1 cellular context compared by ENCODE assay signal in genomic region chr20:40682104-40683045, GRCh38.
A peak's percentile ranks its signal among the peaks of the same experiment; 100 is the strongest.
TF ChIP-seq lines count a peak whose summit lies in the region.

No MANE protein-coding gene starts in this region.

TF ChIP-seq in HepG2, 621 proteins besides CTCF, POLR2A, EP300 and RAD21 (continued from another document and continues in another):
- TF ChIP-seq FOXO4 (CRISPR knock-in tag; conservative IDR thresholded peaks at IDR 0.05) = no peak
- no peak for TF ChIP-seq AGO2 (optimal IDR thresholded peaks at IDR 0.05; ENCODE audit: low read depth, low read length)
- peak; percentile 79; the same call in 1 of the 2 replicates for TF ChIP-seq ZKSCAN8 (CRISPR knock-in tag; IDR thresholded peaks at IDR 0.05; ENCODE audit: borderline replicate concordance)
- no peak; the same call in 1 of the 2 replicates for TF ChIP-seq ZNF737 (CRISPR knock-in tag; IDR thresholded peaks at IDR 0.05; ENCODE audit: borderline replicate concordance)
- no peak; the same call in 1 of the 2 replicates for TF ChIP-seq ZNF570 (CRISPR knock-in tag; IDR thresholded peaks at IDR 0.05; ENCODE audit: borderline replicate concordance)
- TF ChIP-seq ZFP62 (CRISPR knock-in tag; IDR thresholded peaks at IDR 0.05) = no peak
- TF ChIP-seq ZBTB39 (CRISPR knock-in tag; IDR thresholded peaks at IDR 0.05) = no peak
- no peak for TF ChIP-seq ZNF329 (CRISPR knock-in tag; IDR thresholded peaks at IDR 0.05; ENCODE audit: low read depth)
- TF ChIP-seq BCL6 (CRISPR knock-in tag; IDR thresholded peaks at IDR 0.05) = peak; percentile 53; the same call in 1 of the 2 replicates
- no peak for TF ChIP-seq ZSCAN5A (CRISPR knock-in tag; IDR thresholded peaks at IDR 0.05; ENCODE audit: borderline replicate concordance)
- no peak for TF ChIP-seq CREB1 (IDR thresholded peaks at IDR 0.05)
- TF ChIP-seq CREB1 (CRISPR knock-in tag; IDR thresholded peaks at IDR 0.05) = no peak
- TF ChIP-seq KLF15 (CRISPR knock-in tag; IDR thresholded peaks at IDR 0.05; ENCODE audit: borderline replicate concordance) = no peak
- no peak for TF ChIP-seq CREBL2 (CRISPR knock-in tag; IDR thresholded peaks at IDR 0.05; ENCODE audit: borderline replicate concordance)
- TF ChIP-seq HOXA7 (CRISPR knock-in tag; IDR thresholded peaks at IDR 0.05) = no peak
- TF ChIP-seq ZBTB3 (CRISPR knock-in tag; IDR thresholded peaks at IDR 0.05; ENCODE audit: borderline replicate concordance, low read depth) = no peak
- TF ChIP-seq ZBTB14 (CRISPR knock-in tag; IDR thresholded peaks at IDR 0.05) = no peak; the same call in 1 of the 2 replicates
- TF ChIP-seq SP1 (IDR thresholded peaks at IDR 0.05) = no peak
- TF ChIP-seq SP1 (CRISPR knock-in tag; IDR thresholded peaks at IDR 0.05) = no peak
- no peak for TF ChIP-seq KAT2B (IDR thresholded peaks at IDR 0.05; ENCODE audit: borderline replicate concordance, low read depth, low read length)
- peak; percentile 22; the same call in 1 of the 2 replicates for TF ChIP-seq TFDP1 (CRISPR knock-in tag; IDR thresholded peaks at IDR 0.05; ENCODE audit: borderline replicate concordance)
- TF ChIP-seq KLF16 (CRISPR knock-in tag; IDR thresholded peaks at IDR 0.05) = 0 out of 4 replicates have a peak, but pooled peaks of 1 of the 2 experiments have one; percentile 29
- TF ChIP-seq MEIS2 (CRISPR knock-in tag; IDR thresholded peaks at IDR 0.05) = peak; percentile 63; the same call in 1 of the 2 replicates
- TF ChIP-seq ZNF678 (CRISPR knock-in tag; IDR thresholded peaks at IDR 0.05) = no peak
- no peak for TF ChIP-seq ZNF607 (CRISPR knock-in tag; IDR thresholded peaks at IDR 0.05; ENCODE audit: borderline replicate concordance)
- peak; percentile 77 for TF ChIP-seq WIZ (CRISPR knock-in tag; IDR thresholded peaks at IDR 0.05)
- TF ChIP-seq TAF15 (IDR thresholded peaks at IDR 0.05; ENCODE audit: low read depth, low read length, poor library complexity, severe bottlenecking) = no peak
- no peak for TF ChIP-seq NAIF1 (CRISPR knock-in tag; IDR thresholded peaks at IDR 0.05; ENCODE audit: borderline replicate concordance)
- TF ChIP-seq ZNF180 (CRISPR knock-in tag; IDR thresholded peaks at IDR 0.05; ENCODE audit: borderline replicate concordance, low read depth) = no peak
- no peak for TF ChIP-seq NFRKB (IDR thresholded peaks at IDR 0.05)
- no peak for TF ChIP-seq MEF2D (CRISPR knock-in tag; IDR thresholded peaks at IDR 0.05)
- no peak for TF ChIP-seq RNF219 (CRISPR knock-in tag; IDR thresholded peaks at IDR 0.05)
- no peak for TF ChIP-seq ATAD3A (CRISPR knock-in tag; IDR thresholded peaks at IDR 0.05)
- no peak for TF ChIP-seq ZNF282 (IDR thresholded peaks at IDR 0.05; ENCODE audit: partially characterized antibody)
- no peak for TF ChIP-seq SMAD9 (CRISPR knock-in tag; IDR thresholded peaks at IDR 0.05)
- TF ChIP-seq SRSF4 (IDR thresholded peaks at IDR 0.05; ENCODE audit: low read depth, low read length, poor library complexity, severe bottlenecking) = no peak
- no peak for TF ChIP-seq ZNF441 (CRISPR knock-in tag; IDR thresholded peaks at IDR 0.05; ENCODE audit: borderline replicate concordance)
- peak; percentile 71; the same call in 1 of the 2 replicates for TF ChIP-seq POGZ (CRISPR knock-in tag; IDR thresholded peaks at IDR 0.05)
- TF ChIP-seq ZSCAN21 (CRISPR knock-in tag; IDR thresholded peaks at IDR 0.05; ENCODE audit: borderline replicate concordance) = no peak
- TF ChIP-seq BCL3 (CRISPR knock-in tag; IDR thresholded peaks at IDR 0.05) = peak; percentile 49; the same call in 1 of the 2 replicates
- TF ChIP-seq E2F5 (CRISPR knock-in tag; conservative IDR thresholded peaks at IDR 0.05) = no peak
- TF ChIP-seq FOXA1 (IDR thresholded peaks at IDR 0.05) = no peak
- TF ChIP-seq FOXA1 (CRISPR knock-in tag; IDR thresholded peaks at IDR 0.05) = 0 out of 2 replicates have a peak, but pooled peaks have one; percentile 16
- TF ChIP-seq NFKB2 (CRISPR knock-in tag; IDR thresholded peaks at IDR 0.05; ENCODE audit: borderline replicate concordance) = 0 out of 2 replicates have a peak, but pooled peaks have one; percentile 6
- TF ChIP-seq SOX6 (IDR thresholded peaks at IDR 0.05) = no peak
- peak; percentile 70 for TF ChIP-seq SOX6 (CRISPR knock-in tag; IDR thresholded peaks at IDR 0.05)
- TF ChIP-seq ZBTB1 (CRISPR knock-in tag; IDR thresholded peaks at IDR 0.05; ENCODE audit: borderline replicate concordance) = no peak
- TF ChIP-seq ZNF432 (CRISPR knock-in tag; IDR thresholded peaks at IDR 0.05; ENCODE audit: borderline replicate concordance) = no peak
- no peak for TF ChIP-seq SRSF9 (IDR thresholded peaks at IDR 0.05; ENCODE audit: borderline replicate concordance, insufficient read depth, low read depth, low read length, poor library complexity, severe bottlenecking)
- TF ChIP-seq MAF1 (CRISPR knock-in tag; IDR thresholded peaks at IDR 0.05; ENCODE audit: borderline replicate concordance) = peak; percentile 25; the same call in 1 of the 2 replicates
- TF ChIP-seq ZMAT5 (CRISPR knock-in tag; IDR thresholded peaks at IDR 0.05; ENCODE audit: borderline replicate concordance, low read depth) = no peak
- TF ChIP-seq ZNF468 (CRISPR knock-in tag; IDR thresholded peaks at IDR 0.05) = no peak
- no peak for TF ChIP-seq ZFP36 (IDR thresholded peaks at IDR 0.05; ENCODE audit: borderline replicate concordance, low read depth, low read length, partially characterized antibody)
- no peak; the same call in 1 of the 2 replicates for TF ChIP-seq RFXANK (CRISPR knock-in tag; IDR thresholded peaks at IDR 0.05)
- TF ChIP-seq ISX (CRISPR knock-in tag; conservative IDR thresholded peaks at IDR 0.05) = no peak
- TF ChIP-seq CSRNP1 (CRISPR knock-in tag; IDR thresholded peaks at IDR 0.05) = no peak
- TF ChIP-seq GABPA (IDR thresholded peaks at IDR 0.05; ENCODE audit: low read depth, low read length) = no peak
- no peak for TF ChIP-seq GABPA (CRISPR knock-in tag; IDR thresholded peaks at IDR 0.05; ENCODE audit: low read depth)
- TF ChIP-seq ZNF749 (CRISPR knock-in tag; IDR thresholded peaks at IDR 0.05; ENCODE audit: borderline replicate concordance) = no peak
- TF ChIP-seq TARDBP (CRISPR knock-in tag; IDR thresholded peaks at IDR 0.05) = peak; percentile 77; the same call in 1 of the 2 replicates
- TF ChIP-seq ZMYM4 (CRISPR knock-in tag; IDR thresholded peaks at IDR 0.05) = peak; percentile 84
- TF ChIP-seq FOXO1 (CRISPR knock-in tag; IDR thresholded peaks at IDR 0.05) = peak; percentile 59; the same call in 1 of the 2 replicates
